In genomic region chr2:216695401-216695821, GRCh38 we compare ENCODE assay signal across 8 cellular contexts. TPM values are rescaled to one million over a fixed set of nuclear protein-coding genes. Genes with fewer than 3 reads are reported as not detected.
DNase-seq lines count a peak whose midpoint lies in the region; ATAC-seq and TF ChIP-seq lines count a peak whose summit lies in the region.

Gene IGFBP5 (minus strand): TSS chr2:216695549. CDS start chr2:216694775, 774 bp downstream.

- TF ChIP-seq POLR2A in adrenal gland (IDR thresholded peaks at IDR 0.05): peak; percentile 29 to 67

- peak; percentile 15 for ATAC-seq in omental fat pad (ENCODE audit: low FRiP score)

- WGBS in adrenal gland, 4 donors: 21 to 32% (median 25%) methylated on average over 10 to 16 of the region's 16 CpGs

- H3K4me1 ChIP-seq in adrenal gland (replicated peaks in 1 of 2): peaks cover 23 to 49% of the 10 kb centered on the region in 2 donors
- peaks cover 45% of the 10 kb centered on the region for H3K4me1 ChIP-seq in cardiac muscle cell (ENCODE audit: low read depth)

- TF ChIP-seq CTCF in adrenal gland (IDR thresholded peaks at IDR 0.05) (no peak), cardiac muscle cell (IDR thresholded peaks at IDR 0.05; ENCODE audit: low read depth, low read length) (peak; percentile 17), omental fat pad (IDR thresholded peaks at IDR 0.05) (no peak)

- peak; percentile 84 for DNase-seq in COLO668 (lab: John Stamatoyannopoulos, UW; ENCODE audit: unreplicated experiment)
- peak; percentile 86 for DNase-seq in NCI-H1694 (lab: John Stamatoyannopoulos, UW)
- DNase-seq in adrenal gland: peak; percentile 74 to 92 (median 84)
- DNase-seq in cardiac muscle cell (ENCODE audit: low read depth in 1 of 2, low spot score in 1 of 2): peak; percentile 91 to 93
- DNase-seq in omental fat pad (ENCODE audit: low spot score): peak; percentile 65
- no peak for DNase-seq in NOMO-1 treated with DMSO at 0.1 percent for 48 hours (lab: John Stamatoyannopoulos, UW; ENCODE audit: unreplicated experiment)
- no peak for DNase-seq in stimulated activated CD8-positive, alpha-beta memory T cell treated with anti-CD3 and anti-CD28 coated beads, Interleukin-4, amount 100 ng/mL, for 48 hours
- DNase-seq in stimulated activated naive CD4-positive, alpha-beta T cell (lab: John Stamatoyannopoulos, UW): no peak

- H3K27me3 ChIP-seq in adrenal gland: no peaks in the 10 kb centered on the region
- H3K27me3 ChIP-seq in cardiac muscle cell: no peaks in the 10 kb centered on the region

- intact Hi-C loops in adrenal gland (cut with DNase I): loop anchor here (5.0 to 10.0 kb wide), 2 partner anchors 472 to 479 kb away; no protein-coding TSS in a partner anchor

- H3K36me3 ChIP-seq in adrenal gland (replicated peaks in 1 of 2): no peaks in the 10 kb centered on the region
- no peaks in the 10 kb centered on the region for H3K36me3 ChIP-seq in cardiac muscle cell

- H3K9me3 ChIP-seq in adrenal gland (replicated peaks in 1 of 3) (no peaks in the 10 kb centered on the region), cardiac muscle cell (ENCODE audit: low read depth) (no peaks in the 10 kb centered on the region)

- H3K4me3 ChIP-seq in adrenal gland (peak within 1 kb of the TSS in 3 of 4 donors; percentile 15 to 59 (median 27)), cardiac muscle cell (peak within 1 kb of the TSS; percentile 75)

- H3K27ac ChIP-seq in adrenal gland: peak within 1 kb of the TSS in 4 of 5 donors; percentile 30 to 92 (median 66)
- H3K27ac ChIP-seq in cardiac muscle cell: peak within 1 kb of the TSS; percentile 48

RNA-seq across cellular contexts. Expression of gene IGFBP5, which starts in this region (rescaled TPM):
- 1,000 to 10,000 TPM in 3 of 8 donors, 100 to 1,000 TPM in 5; 348 to 2,550 (median 761) TPM for total RNA-seq in adrenal gland
- 100 to 1,000 TPM in 2 of 3 donors, 10 to 100 TPM in 1; 92.5 to 204 (median 204) TPM for polyA plus RNA-seq in adrenal gland
- 132 and 229 TPM in 2 replicates for total RNA-seq in cardiac muscle cell
- 28.0 and 35.2 TPM in 2 replicates for polyA plus RNA-seq in cardiac muscle cell
- 1,000 to 10,000 TPM in 1 of 4 donors, 100 to 1,000 TPM in 3; 284 to 2,528 (median 672) TPM for total RNA-seq in omental fat pad

Comparison
In these comparisons a context has a peak if more than half of its experiments do, and no peak if none do; other contexts are left out.
1. DNase-seq: peak in COLO668 (single experiment), NCI-H1694 (single experiment), adrenal gland (7 of 7), cardiac muscle cell (2 of 2) and omental fat pad (single experiment); none in NOMO-1 treated with DMSO at 0.1 percent for 48 hours (single experiment), stimulated activated CD8-positive, alpha-beta memory T cell treated with anti-CD3 and anti-CD28 coated beads, Interleukin-4, amount 100 ng/mL, for 48 hours (single experiment) and stimulated activated naive CD4-positive, alpha-beta T cell (0 of 6).